ENCODE assay signal across 8 cellular contexts in the genomic region with DNA sequence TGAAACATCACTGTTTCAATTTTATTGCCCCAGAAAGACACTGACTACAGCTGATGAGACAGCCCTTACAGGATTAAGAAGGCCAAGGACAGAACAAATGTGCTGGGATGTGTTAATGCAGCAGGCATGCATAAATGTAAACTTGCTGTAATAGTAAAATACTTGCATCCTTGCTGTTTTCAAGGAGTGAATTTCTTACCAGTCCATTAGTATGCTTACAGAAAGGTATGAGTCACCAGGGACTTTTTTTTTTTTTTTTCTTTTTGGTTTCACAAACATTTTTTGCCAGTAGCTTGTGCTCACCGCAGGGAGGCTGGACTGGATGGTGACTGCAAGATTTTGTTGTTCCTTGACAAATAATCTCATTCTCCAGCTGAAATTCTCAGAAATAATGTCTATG. TPM values are rescaled to one million over a fixed set of nuclear protein-coding genes. Genes with fewer than 3 reads are reported as not detected.
A peak's percentile ranks its signal among the peaks of the same experiment; 100 is the strongest.
DNase-seq lines count a peak whose midpoint lies in the region; ATAC-seq, FAIRE-seq and TF ChIP-seq lines count a peak whose summit lies in the region.

No MANE protein-coding gene starts in this region.

- H3K9me3 ChIP-seq in small intestine (ENCODE audit: control insufficient read depth, low read depth): no peaks in the 10 kb centered on the region

- ATAC-seq in GM19025 (IDR thresholded peaks at IDR 0.05; ENCODE audit: low read depth, unreplicated experiment) (peak; percentile 97), HG03159 (IDR thresholded peaks at IDR 0.05; ENCODE audit: unreplicated experiment) (peak; percentile 71)

- H3K4me3 ChIP-seq in astrocyte of the cerebellum (ENCODE audit: low read depth, low read length): no peak overlapping the region
- H3K4me3 ChIP-seq in small intestine (ENCODE audit: low read depth in 1 of 2, low read length in 2 of 2): no peak overlapping the region

- in situ Hi-C loops in astrocyte of the cerebellum (cut with HindIII; ENCODE audit: low sequenced_read_pairs): no loop called here
- in situ Hi-C loops in KBM-7 (cut with MboI; ENCODE audit: low pct_unique_long_range_greater_than_20kb, low sequenced_read_pairs): no loop called here

- 65 to 74% (median 70%) methylated on average over 1 of the region's 1 CpG for WGBS in small intestine, 3 donors

- peaks cover 0 to 4% of the 10 kb centered on the region in 2 donors for H3K27me3 ChIP-seq in small intestine (ENCODE audit: control insufficient read depth in 2 of 2, insufficient read depth in 2 of 2, low read length in 2 of 2)

- no peak for TF ChIP-seq CTCF in astrocyte of the cerebellum (IDR thresholded peaks at IDR 0.05; ENCODE audit: low read depth, low read length, missing control alignments)

- peak; percentile 89 for DNase-seq in A172 (ENCODE audit: low spot score)
- DNase-seq in astrocyte of the cerebellum (ENCODE audit: low read depth): peak; percentile 80
- DNase-seq in KBM-7: no peak
- DNase-seq in Kasumi-1 (lab: John Stamatoyannopoulos, UW): no peak
- no peak for DNase-seq in small intestine
- no peak for DNase-seq in NCI-H345 treated with DMSO at 0.1 percent for 48 hours (lab: John Stamatoyannopoulos, UW; ENCODE audit: unreplicated experiment)

- H3K27ac ChIP-seq in small intestine (ENCODE audit: low read depth in 1 of 2, low read length in 1 of 2): no peak overlapping the region

- no peaks in the 10 kb centered on the region for H3K36me3 ChIP-seq in small intestine (ENCODE audit: control insufficient read depth in 2 of 2, insufficient read depth in 2 of 2, low read length in 2 of 2)

- H3K4me1 ChIP-seq in small intestine (ENCODE audit: control insufficient read depth in 2 of 2, insufficient read depth in 1 of 2, low read depth in 1 of 2, low read length in 1 of 2): no peaks in the 10 kb centered on the region

- no peak for FAIRE-seq in small intestine (lab: Jason Lieb, UNC)

RNA-seq across cellular contexts. Expression of gene GPR180, which starts 55.1 kb away (rescaled TPM):
- 14.8 and 16.3 TPM in 2 replicates for total RNA-seq in A172 (2014; rRNA removed; shearing (Covaris generic))
- polyA plus RNA-seq in small intestine: 1 to 10 TPM in 1 of 3 donors, under 1 TPM in 2; 0.67 to 1.7 (median 0.81) TPM

RNA-seq across cellular contexts. Expression of gene SOX21, which starts 55.6 kb away (rescaled TPM):
- not detected in 2 replicates for total RNA-seq in A172 (2014; rRNA removed; shearing (Covaris generic))
- polyA plus RNA-seq in small intestine: not detected

Comparison
In these comparisons a context has a peak if more than half of its experiments do, and no peak if none do; other contexts are left out.
1. DNase-seq: peak in A172 (single experiment) and astrocyte of the cerebellum (single experiment); none in KBM-7 (single experiment), Kasumi-1 (0 of 2), small intestine (single experiment) and NCI-H345 treated with DMSO at 0.1 percent for 48 hours (single experiment).